1 cellular context compared by ENCODE assay signal in the genomic region with DNA sequence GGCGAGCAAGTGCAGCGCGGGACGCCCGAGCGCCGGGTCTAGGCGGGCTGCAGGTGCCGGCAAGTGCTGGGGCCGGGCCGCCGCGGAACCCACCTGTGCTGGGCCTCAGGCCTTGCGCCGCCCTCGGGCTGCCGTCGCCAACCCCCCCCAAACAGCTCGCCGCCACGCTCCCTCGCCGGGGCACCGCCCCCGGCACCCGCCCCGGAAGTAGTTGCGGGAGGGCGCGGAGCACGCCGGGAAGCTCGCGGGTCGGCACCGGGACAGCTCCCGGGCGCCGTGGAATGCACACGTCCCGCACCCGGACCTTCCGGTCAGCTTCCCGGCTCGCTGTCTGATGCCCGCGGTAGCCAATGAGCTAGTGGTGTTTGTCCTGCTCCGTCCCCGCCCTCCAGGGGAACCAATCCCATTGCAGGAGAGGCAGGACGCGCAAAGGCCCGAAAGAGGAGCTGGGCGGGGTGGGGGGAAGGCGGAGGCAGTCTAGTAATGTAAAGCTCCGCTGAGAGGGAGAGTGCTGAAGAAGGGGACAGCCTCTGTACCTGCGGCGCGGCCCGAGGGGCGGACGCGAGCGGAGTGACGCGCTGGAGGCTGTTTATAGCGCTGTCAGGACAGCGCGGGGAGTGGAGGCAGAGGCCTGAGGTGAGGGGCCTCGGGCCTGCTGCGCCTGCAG.
A peak's percentile ranks its signal among the peaks of the same experiment; 100 is the strongest.
TF ChIP-seq lines count a peak whose summit lies in the region.

TSS of gene ANKS3 (minus strand) at position 209 of the 667 bp plus-strand sequence. CDS start 4,122 bp downstream, outside the sequence.
TSS of gene DNAAF8 (plus strand) at position 475 of the 667 bp plus-strand sequence. CDS start 1,978 bp downstream, outside the sequence.

TF ChIP-seq in HepG2, 621 proteins besides CTCF, POLR2A, EP300 and RAD21 (continued from another document and continues in another):
- TF ChIP-seq UBTF (CRISPR knock-in tag; IDR thresholded peaks at IDR 0.05) (peak; percentile 72; the same call in 1 of the 2 replicates), PCBP1 (IDR thresholded peaks at IDR 0.05; ENCODE audit: borderline replicate concordance, low read depth, low read length) (0 out of 2 replicates have a peak, but pooled peaks have one; percentile 51), MTA1 (CRISPR knock-in tag; IDR thresholded peaks at IDR 0.05; ENCODE audit: borderline replicate concordance) (peak; percentile 69; the same call in 1 of the 2 replicates), ZKSCAN8 (CRISPR knock-in tag; IDR thresholded peaks at IDR 0.05; ENCODE audit: borderline replicate concordance) (no peak), ZNF350 (CRISPR knock-in tag; IDR thresholded peaks at IDR 0.05; ENCODE audit: borderline replicate concordance, low read depth) (0 out of 2 replicates have a peak, but pooled peaks have one; percentile 0), GLMP (CRISPR knock-in tag; IDR thresholded peaks at IDR 0.05; ENCODE audit: borderline replicate concordance) (no peak), ZBTB2 (CRISPR knock-in tag; IDR thresholded peaks at IDR 0.05; ENCODE audit: low read depth) (peak; percentile 100), ZNF296 (CRISPR knock-in tag; conservative IDR thresholded peaks at IDR 0.05) (peak; percentile 63; the same call in 1 of the 2 replicates), ZNF550 (CRISPR knock-in tag; IDR thresholded peaks at IDR 0.05; ENCODE audit: borderline replicate concordance) (no peak), MXI1 (IDR thresholded peaks at IDR 0.05; ENCODE audit: borderline replicate concordance, low read depth, low read length) (peak; percentile 96; the same call in 1 of the 3 replicates), FOSL1 (CRISPR knock-in tag; IDR thresholded peaks at IDR 0.05; ENCODE audit: borderline replicate concordance) (0 out of 2 replicates have a peak, but pooled peaks have one; percentile 21), ZNF556 (CRISPR knock-in tag; IDR thresholded peaks at IDR 0.05; ENCODE audit: borderline replicate concordance) (no peak; the same call in 1 of the 2 replicates), HIC2 (CRISPR knock-in tag; IDR thresholded peaks at IDR 0.05; ENCODE audit: low read depth) (0 out of 2 replicates have a peak, but pooled peaks have one; percentile 20), ZFP82 (CRISPR knock-in tag; IDR thresholded peaks at IDR 0.05; ENCODE audit: borderline replicate concordance) (peak; percentile 28; the same call in 1 of the 2 replicates), CHD2 (IDR thresholded peaks at IDR 0.05; ENCODE audit: low read depth, low read length) (peak; percentile 44; the same call in 1 of the 2 replicates), KLF12 (CRISPR knock-in tag; IDR thresholded peaks at IDR 0.05; ENCODE audit: borderline replicate concordance) (peak; percentile 99), TCF12 (IDR thresholded peaks at IDR 0.05) (no peak), TCF12 (CRISPR knock-in tag; IDR thresholded peaks at IDR 0.05) (peak; percentile 90), SATB2 (CRISPR knock-in tag; IDR thresholded peaks at IDR 0.05) (no peak), YEATS4 (CRISPR knock-in tag; IDR thresholded peaks at IDR 0.05; ENCODE audit: borderline replicate concordance) (peak; percentile 96), MAZ (IDR thresholded peaks at IDR 0.05; ENCODE audit: borderline replicate concordance, low read depth, low read length) (peak; percentile 57; the same call in 1 of the 2 replicates), MAZ (CRISPR knock-in tag; IDR thresholded peaks at IDR 0.05; ENCODE audit: low read depth) (peak; percentile 91), ATM (IDR thresholded peaks at IDR 0.05; ENCODE audit: borderline replicate concordance) (no peak), GPN1 (CRISPR knock-in tag; IDR thresholded peaks at IDR 0.05; ENCODE audit: borderline replicate concordance) (no peak), ZNF558 (CRISPR knock-in tag; IDR thresholded peaks at IDR 0.05; ENCODE audit: borderline replicate concordance) (peak; percentile 61; the same call in 1 of the 2 replicates)
- TF ChIP-seq, protein P1, sequence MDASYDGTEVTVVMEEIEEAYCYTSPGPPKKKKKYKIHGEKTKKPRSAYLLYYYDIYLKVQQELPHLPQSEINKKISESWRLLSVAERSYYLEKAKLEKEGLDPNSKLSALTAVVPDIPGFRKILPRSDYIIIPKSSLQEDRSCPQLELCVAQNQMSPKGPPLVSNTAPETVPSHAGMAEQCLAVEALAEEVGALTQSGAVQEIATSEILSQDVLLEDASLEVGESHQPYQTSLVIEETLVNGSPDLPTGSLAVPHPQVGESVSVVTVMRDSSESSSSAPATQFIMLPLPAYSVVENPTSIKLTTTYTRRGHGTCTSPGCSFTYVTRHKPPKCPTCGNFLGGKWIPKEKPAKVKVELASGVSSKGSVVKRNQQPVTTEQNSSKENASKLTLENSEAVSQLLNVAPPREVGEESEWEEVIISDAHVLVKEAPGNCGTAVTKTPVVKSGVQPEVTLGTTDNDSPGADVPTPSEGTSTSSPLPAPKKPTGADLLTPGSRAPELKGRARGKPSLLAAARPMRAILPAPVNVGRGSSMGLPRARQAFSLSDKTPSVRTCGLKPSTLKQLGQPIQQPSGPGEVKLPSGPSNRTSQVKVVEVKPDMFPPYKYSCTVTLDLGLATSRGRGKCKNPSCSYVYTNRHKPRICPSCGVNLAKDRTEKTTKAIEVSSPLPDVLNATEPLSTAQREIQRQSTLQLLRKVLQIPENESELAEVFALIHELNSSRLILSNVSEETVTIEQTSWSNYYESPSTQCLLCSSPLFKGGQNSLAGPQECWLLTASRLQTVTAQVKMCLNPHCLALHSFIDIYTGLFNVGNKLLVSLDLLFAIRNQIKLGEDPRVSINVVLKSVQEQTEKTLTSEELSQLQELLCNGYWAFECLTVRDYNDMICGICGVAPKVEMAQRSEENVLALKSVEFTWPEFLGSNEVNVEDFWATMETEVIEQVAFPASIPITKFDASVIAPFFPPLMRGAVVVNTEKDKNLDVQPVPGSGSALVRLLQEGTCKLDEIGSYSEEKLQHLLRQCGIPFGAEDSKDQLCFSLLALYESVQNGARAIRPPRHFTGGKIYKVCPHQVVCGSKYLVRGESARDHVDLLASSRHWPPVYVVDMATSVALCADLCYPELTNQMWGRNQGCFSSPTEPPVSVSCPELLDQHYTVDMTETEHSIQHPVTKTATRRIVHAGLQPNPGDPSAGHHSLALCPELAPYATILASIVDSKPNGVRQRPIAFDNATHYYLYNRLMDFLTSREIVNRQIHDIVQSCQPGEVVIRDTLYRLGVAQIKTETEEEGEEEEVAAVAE (CRISPR knock-in tag; IDR thresholded peaks at IDR 0.05; ENCODE audit: borderline replicate concordance): no peak
- TF ChIP-seq, protein P2, sequence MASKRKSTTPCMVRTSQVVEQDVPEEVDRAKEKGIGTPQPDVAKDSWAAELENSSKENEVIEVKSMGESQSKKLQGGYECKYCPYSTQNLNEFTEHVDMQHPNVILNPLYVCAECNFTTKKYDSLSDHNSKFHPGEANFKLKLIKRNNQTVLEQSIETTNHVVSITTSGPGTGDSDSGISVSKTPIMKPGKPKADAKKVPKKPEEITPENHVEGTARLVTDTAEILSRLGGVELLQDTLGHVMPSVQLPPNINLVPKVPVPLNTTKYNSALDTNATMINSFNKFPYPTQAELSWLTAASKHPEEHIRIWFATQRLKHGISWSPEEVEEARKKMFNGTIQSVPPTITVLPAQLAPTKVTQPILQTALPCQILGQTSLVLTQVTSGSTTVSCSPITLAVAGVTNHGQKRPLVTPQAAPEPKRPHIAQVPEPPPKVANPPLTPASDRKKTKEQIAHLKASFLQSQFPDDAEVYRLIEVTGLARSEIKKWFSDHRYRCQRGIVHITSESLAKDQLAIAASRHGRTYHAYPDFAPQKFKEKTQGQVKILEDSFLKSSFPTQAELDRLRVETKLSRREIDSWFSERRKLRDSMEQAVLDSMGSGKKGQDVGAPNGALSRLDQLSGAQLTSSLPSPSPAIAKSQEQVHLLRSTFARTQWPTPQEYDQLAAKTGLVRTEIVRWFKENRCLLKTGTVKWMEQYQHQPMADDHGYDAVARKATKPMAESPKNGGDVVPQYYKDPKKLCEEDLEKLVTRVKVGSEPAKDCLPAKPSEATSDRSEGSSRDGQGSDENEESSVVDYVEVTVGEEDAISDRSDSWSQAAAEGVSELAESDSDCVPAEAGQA (IDR thresholded peaks at IDR 0.05; ENCODE audit: low read depth): no peak
- TF ChIP-seq, protein P2 (CRISPR knock-in tag; IDR thresholded peaks at IDR 0.05; ENCODE audit: borderline replicate concordance): no peak
- TF ChIP-seq, protein P3, sequence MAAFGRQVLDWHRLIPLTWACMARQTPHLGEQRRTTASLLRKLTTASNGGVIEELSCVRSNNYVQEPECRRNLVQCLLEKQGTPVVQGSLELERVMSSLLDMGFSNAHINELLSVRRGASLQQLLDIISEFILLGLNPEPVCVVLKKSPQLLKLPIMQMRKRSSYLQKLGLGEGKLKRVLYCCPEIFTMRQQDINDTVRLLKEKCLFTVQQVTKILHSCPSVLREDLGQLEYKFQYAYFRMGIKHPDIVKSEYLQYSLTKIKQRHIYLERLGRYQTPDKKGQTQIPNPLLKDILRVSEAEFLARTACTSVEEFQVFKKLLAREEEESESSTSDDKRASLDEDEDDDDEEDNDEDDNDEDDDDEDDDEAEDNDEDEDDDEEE (CRISPR knock-in tag; IDR thresholded peaks at IDR 0.05): peak; percentile 78; the same call in 1 of the 2 replicates
- TF ChIP-seq, protein P4, sequence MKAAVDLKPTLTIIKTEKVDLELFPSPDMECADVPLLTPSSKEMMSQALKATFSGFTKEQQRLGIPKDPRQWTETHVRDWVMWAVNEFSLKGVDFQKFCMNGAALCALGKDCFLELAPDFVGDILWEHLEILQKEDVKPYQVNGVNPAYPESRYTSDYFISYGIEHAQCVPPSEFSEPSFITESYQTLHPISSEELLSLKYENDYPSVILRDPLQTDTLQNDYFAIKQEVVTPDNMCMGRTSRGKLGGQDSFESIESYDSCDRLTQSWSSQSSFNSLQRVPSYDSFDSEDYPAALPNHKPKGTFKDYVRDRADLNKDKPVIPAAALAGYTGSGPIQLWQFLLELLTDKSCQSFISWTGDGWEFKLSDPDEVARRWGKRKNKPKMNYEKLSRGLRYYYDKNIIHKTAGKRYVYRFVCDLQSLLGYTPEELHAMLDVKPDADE (CRISPR knock-in tag; IDR thresholded peaks at IDR 0.05): peak; percentile 86; the same call in 1 of the 2 replicates
